1 cellular context compared by ENCODE assay signal in the genomic region with DNA sequence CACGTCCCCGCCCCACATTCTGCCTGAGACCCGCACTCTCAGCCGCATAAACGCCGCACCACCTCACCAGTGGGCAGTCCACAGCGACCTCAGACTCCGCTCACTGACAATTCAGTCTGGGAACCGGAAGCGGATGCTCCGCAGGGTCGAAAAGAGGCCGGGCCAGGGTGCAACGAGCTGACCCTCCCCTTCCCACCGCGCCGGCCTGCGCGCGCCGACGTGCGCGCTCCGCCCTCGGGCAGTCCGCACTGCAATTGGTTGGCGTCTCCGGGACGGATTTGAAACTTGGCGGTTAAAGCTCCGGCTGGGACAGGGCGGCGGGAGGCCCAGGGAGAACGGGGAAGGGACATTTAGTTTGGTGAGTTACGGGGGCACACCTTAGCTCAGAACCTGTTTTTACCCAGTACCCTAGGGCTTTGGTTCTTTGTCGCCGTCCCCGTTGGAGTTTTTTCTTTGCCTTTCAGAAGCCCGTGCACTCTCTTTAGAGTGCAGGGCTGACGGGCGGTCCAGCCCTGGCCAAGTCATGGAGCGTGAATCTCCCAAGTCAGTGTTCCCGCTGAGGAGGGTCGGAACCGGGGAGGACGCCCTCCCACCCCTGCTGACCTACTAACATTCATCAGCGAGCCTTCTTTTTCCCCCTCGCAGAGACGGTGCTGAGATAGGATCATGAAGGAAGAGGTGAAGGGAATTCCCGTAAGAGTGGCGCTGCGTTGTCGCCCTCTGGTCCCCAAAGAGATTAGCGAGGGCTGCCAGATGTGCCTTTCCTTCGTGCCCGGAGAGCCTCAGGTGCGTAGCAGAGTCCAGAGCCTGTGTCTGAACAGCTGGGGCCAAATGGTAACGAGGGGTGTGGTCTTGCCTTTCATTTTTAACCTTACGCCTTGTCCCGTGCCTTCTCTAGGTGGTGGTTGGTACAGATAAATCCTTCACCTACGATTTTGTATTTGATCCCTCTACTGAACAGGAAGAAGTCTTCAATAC.
TF ChIP-seq lines count a peak whose summit lies in the region.

A gene with protein sequence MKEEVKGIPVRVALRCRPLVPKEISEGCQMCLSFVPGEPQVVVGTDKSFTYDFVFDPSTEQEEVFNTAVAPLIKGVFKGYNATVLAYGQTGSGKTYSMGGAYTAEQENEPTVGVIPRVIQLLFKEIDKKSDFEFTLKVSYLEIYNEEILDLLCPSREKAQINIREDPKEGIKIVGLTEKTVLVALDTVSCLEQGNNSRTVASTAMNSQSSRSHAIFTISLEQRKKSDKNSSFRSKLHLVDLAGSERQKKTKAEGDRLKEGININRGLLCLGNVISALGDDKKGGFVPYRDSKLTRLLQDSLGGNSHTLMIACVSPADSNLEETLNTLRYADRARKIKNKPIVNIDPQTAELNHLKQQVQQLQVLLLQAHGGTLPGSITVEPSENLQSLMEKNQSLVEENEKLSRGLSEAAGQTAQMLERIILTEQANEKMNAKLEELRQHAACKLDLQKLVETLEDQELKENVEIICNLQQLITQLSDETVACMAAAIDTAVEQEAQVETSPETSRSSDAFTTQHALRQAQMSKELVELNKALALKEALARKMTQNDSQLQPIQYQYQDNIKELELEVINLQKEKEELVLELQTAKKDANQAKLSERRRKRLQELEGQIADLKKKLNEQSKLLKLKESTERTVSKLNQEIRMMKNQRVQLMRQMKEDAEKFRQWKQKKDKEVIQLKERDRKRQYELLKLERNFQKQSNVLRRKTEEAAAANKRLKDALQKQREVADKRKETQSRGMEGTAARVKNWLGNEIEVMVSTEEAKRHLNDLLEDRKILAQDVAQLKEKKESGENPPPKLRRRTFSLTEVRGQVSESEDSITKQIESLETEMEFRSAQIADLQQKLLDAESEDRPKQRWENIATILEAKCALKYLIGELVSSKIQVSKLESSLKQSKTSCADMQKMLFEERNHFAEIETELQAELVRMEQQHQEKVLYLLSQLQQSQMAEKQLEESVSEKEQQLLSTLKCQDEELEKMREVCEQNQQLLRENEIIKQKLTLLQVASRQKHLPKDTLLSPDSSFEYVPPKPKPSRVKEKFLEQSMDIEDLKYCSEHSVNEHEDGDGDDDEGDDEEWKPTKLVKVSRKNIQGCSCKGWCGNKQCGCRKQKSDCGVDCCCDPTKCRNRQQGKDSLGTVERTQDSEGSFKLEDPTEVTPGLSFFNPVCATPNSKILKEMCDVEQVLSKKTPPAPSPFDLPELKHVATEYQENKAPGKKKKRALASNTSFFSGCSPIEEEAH (plus strand): TSS at position 312 of the 978 bp plus-strand sequence. CDS start 355 bp downstream, at position 667.
A gene with protein sequence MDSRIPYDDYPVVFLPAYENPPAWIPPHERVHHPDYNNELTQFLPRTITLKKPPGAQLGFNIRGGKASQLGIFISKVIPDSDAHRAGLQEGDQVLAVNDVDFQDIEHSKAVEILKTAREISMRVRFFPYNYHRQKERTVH (minus strand): TSS at position 135 of the 978 bp plus-strand sequence. CDS start 586 bp downstream, outside the sequence.

TF ChIP-seq in HepG2, 621 proteins besides CTCF, POLR2A, EP300 and RAD21 (continued from another document and continues in another):
- TF ChIP-seq, protein P1, sequence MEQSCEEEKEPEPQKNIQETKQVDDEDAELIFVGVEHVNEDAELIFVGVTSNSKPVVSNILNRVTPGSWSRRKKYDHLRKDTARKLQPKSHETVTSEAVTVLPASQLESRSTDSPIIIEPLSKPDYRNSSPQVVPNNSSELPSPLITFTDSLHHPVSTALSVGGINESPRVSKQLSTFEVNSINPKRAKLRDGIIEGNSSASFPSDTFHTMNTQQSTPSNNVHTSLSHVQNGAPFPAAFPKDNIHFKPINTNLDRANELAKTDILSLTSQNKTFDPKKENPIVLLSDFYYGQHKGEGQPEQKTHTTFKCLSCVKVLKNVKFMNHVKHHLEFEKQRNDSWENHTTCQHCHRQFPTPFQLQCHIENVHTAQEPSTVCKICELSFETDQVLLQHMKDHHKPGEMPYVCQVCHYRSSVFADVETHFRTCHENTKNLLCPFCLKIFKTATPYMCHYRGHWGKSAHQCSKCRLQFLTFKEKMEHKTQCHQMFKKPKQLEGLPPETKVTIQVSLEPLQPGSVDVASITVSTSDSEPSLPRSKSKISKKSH (CRISPR knock-in tag; IDR thresholded peaks at IDR 0.05; ENCODE audit: borderline replicate concordance): no peak
- TF ChIP-seq, protein P2, sequence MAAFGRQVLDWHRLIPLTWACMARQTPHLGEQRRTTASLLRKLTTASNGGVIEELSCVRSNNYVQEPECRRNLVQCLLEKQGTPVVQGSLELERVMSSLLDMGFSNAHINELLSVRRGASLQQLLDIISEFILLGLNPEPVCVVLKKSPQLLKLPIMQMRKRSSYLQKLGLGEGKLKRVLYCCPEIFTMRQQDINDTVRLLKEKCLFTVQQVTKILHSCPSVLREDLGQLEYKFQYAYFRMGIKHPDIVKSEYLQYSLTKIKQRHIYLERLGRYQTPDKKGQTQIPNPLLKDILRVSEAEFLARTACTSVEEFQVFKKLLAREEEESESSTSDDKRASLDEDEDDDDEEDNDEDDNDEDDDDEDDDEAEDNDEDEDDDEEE (CRISPR knock-in tag; IDR thresholded peaks at IDR 0.05): no peak
- TF ChIP-seq, protein P3, sequence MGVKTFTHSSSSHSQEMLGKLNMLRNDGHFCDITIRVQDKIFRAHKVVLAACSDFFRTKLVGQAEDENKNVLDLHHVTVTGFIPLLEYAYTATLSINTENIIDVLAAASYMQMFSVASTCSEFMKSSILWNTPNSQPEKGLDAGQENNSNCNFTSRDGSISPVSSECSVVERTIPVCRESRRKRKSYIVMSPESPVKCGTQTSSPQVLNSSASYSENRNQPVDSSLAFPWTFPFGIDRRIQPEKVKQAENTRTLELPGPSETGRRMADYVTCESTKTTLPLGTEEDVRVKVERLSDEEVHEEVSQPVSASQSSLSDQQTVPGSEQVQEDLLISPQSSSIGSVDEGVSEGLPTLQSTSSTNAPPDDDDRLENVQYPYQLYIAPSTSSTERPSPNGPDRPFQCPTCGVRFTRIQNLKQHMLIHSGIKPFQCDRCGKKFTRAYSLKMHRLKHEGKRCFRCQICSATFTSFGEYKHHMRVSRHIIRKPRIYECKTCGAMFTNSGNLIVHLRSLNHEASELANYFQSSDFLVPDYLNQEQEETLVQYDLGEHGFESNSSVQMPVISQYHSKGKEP (CRISPR knock-in tag; IDR thresholded peaks at IDR 0.05): no peak
- no peak for TF ChIP-seq CAMTA2 (CRISPR knock-in tag; IDR thresholded peaks at IDR 0.05; ENCODE audit: borderline replicate concordance)
- TF ChIP-seq, protein P4, sequence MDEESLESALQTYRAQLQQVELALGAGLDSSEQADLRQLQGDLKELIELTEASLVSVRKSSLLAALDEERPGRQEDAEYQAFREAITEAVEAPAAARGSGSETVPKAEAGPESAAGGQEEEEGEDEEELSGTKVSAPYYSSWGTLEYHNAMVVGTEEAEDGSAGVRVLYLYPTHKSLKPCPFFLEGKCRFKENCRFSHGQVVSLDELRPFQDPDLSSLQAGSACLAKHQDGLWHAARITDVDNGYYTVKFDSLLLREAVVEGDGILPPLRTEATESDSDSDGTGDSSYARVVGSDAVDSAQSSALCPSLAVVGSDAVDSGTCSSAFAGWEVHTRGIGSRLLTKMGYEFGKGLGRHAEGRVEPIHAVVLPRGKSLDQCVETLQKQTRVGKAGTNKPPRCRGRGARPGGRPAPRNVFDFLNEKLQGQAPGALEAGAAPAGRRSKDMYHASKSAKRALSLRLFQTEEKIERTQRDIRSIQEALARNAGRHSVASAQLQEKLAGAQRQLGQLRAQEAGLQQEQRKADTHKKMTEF (CRISPR knock-in tag; IDR thresholded peaks at IDR 0.05): no peak
- TF ChIP-seq, protein P5, sequence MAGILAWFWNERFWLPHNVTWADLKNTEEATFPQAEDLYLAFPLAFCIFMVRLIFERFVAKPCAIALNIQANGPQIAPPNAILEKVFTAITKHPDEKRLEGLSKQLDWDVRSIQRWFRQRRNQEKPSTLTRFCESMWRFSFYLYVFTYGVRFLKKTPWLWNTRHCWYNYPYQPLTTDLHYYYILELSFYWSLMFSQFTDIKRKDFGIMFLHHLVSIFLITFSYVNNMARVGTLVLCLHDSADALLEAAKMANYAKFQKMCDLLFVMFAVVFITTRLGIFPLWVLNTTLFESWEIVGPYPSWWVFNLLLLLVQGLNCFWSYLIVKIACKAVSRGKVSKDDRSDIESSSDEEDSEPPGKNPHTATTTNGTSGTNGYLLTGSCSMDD (CRISPR knock-in tag; IDR thresholded peaks at IDR 0.05): no peak
- peak; percentile 79 for TF ChIP-seq PHF20 (CRISPR knock-in tag; IDR thresholded peaks at IDR 0.05)
- TF ChIP-seq REL (CRISPR knock-in tag; conservative IDR thresholded peaks at IDR 0.05): 0 out of 2 replicates have a peak, but pooled peaks have one; percentile 54
- TF ChIP-seq, protein P6, sequence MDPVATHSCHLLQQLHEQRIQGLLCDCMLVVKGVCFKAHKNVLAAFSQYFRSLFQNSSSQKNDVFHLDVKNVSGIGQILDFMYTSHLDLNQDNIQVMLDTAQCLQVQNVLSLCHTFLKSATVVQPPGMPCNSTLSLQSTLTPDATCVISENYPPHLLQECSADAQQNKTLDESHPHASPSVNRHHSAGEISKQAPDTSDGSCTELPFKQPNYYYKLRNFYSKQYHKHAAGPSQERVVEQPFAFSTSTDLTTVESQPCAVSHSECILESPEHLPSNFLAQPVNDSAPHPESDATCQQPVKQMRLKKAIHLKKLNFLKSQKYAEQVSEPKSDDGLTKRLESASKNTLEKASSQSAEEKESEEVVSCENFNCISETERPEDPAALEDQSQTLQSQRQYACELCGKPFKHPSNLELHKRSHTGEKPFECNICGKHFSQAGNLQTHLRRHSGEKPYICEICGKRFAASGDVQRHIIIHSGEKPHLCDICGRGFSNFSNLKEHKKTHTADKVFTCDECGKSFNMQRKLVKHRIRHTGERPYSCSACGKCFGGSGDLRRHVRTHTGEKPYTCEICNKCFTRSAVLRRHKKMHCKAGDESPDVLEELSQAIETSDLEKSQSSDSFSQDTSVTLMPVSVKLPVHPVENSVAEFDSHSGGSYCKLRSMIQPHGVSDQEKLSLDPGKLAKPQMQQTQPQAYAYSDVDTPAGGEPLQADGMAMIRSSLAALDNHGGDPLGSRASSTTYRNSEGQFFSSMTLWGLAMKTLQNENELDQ (CRISPR knock-in tag; IDR thresholded peaks at IDR 0.05; ENCODE audit: borderline replicate concordance): no peak
- TF ChIP-seq ZBTB3 (CRISPR knock-in tag; IDR thresholded peaks at IDR 0.05; ENCODE audit: borderline replicate concordance, low read depth): no peak
- no peak for TF ChIP-seq NFATC3 (CRISPR knock-in tag; IDR thresholded peaks at IDR 0.05)
- no peak for TF ChIP-seq ZNF772 (CRISPR knock-in tag; IDR thresholded peaks at IDR 0.05)
- no peak for TF ChIP-seq CHD2 (IDR thresholded peaks at IDR 0.05; ENCODE audit: low read depth, low read length)
- TF ChIP-seq SETDB1 (CRISPR knock-in tag; IDR thresholded peaks at IDR 0.05; ENCODE audit: borderline replicate concordance): no peak
- no peak for TF ChIP-seq ZNF788 (CRISPR knock-in tag; IDR thresholded peaks at IDR 0.05; ENCODE audit: borderline replicate concordance)
- TF ChIP-seq ONECUT2 (CRISPR knock-in tag; IDR thresholded peaks at IDR 0.05): no peak
- TF ChIP-seq HOXA9 (CRISPR knock-in tag; IDR thresholded peaks at IDR 0.05; ENCODE audit: borderline replicate concordance): no peak
- TF ChIP-seq, protein P7, sequence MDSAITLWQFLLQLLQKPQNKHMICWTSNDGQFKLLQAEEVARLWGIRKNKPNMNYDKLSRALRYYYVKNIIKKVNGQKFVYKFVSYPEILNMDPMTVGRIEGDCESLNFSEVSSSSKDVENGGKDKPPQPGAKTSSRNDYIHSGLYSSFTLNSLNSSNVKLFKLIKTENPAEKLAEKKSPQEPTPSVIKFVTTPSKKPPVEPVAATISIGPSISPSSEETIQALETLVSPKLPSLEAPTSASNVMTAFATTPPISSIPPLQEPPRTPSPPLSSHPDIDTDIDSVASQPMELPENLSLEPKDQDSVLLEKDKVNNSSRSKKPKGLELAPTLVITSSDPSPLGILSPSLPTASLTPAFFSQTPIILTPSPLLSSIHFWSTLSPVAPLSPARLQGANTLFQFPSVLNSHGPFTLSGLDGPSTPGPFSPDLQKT (CRISPR knock-in tag; IDR thresholded peaks at IDR 0.05; ENCODE audit: borderline replicate concordance): no peak
- no peak for TF ChIP-seq POLR2AphosphoS2 (IDR thresholded peaks at IDR 0.05; ENCODE audit: low read depth, low read length)
- no peak for TF ChIP-seq TSC22D2 (CRISPR knock-in tag; IDR thresholded peaks at IDR 0.05; ENCODE audit: borderline replicate concordance)
- no peak for TF ChIP-seq NFE2 (CRISPR knock-in tag; IDR thresholded peaks at IDR 0.05)
- no peak for TF ChIP-seq FOXK2 (IDR thresholded peaks at IDR 0.05)
- TF ChIP-seq ZNF501 (CRISPR knock-in tag; IDR thresholded peaks at IDR 0.05): 0 out of 2 replicates have a peak, but pooled peaks have one; percentile 26
- TF ChIP-seq, protein P8, sequence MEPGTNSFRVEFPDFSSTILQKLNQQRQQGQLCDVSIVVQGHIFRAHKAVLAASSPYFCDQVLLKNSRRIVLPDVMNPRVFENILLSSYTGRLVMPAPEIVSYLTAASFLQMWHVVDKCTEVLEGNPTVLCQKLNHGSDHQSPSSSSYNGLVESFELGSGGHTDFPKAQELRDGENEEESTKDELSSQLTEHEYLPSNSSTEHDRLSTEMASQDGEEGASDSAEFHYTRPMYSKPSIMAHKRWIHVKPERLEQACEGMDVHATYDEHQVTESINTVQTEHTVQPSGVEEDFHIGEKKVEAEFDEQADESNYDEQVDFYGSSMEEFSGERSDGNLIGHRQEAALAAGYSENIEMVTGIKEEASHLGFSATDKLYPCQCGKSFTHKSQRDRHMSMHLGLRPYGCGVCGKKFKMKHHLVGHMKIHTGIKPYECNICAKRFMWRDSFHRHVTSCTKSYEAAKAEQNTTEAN (CRISPR knock-in tag; conservative IDR thresholded peaks at IDR 0.05): no peak
- no peak for TF ChIP-seq CBX1 (IDR thresholded peaks at IDR 0.05; ENCODE audit: low read depth)
- no peak for TF ChIP-seq ZNF724P (CRISPR knock-in tag; IDR thresholded peaks at IDR 0.05; ENCODE audit: borderline replicate concordance)
- TF ChIP-seq ZNF160 (CRISPR knock-in tag; IDR thresholded peaks at IDR 0.05): no peak
- TF ChIP-seq, protein P9, sequence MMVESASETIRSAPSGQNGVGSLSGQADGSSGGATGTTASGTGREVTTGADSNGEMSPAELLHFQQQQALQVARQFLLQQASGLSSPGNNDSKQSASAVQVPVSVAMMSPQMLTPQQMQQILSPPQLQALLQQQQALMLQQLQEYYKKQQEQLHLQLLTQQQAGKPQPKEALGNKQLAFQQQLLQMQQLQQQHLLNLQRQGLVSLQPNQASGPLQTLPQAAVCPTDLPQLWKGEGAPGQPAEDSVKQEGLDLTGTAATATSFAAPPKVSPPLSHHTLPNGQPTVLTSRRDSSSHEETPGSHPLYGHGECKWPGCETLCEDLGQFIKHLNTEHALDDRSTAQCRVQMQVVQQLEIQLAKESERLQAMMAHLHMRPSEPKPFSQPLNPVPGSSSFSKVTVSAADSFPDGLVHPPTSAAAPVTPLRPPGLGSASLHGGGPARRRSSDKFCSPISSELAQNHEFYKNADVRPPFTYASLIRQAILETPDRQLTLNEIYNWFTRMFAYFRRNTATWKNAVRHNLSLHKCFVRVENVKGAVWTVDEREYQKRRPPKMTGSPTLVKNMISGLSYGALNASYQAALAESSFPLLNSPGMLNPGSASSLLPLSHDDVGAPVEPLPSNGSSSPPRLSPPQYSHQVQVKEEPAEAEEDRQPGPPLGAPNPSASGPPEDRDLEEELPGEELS (CRISPR knock-in tag; IDR thresholded peaks at IDR 0.05): no peak
- TF ChIP-seq KMT2B (CRISPR knock-in tag; IDR thresholded peaks at IDR 0.05): 0 out of 2 replicates have a peak, but pooled peaks have one; percentile 60
- no peak for TF ChIP-seq GZF1 (CRISPR knock-in tag; IDR thresholded peaks at IDR 0.05)
- TF ChIP-seq MATR3 (CRISPR knock-in tag; IDR thresholded peaks at IDR 0.05): no peak
- TF ChIP-seq HMG20A (CRISPR knock-in tag; IDR thresholded peaks at IDR 0.05; ENCODE audit: borderline replicate concordance): no peak
- TF ChIP-seq ZNF589 (CRISPR knock-in tag; conservative IDR thresholded peaks at IDR 0.05): no peak
- TF ChIP-seq ZNF235 (CRISPR knock-in tag; IDR thresholded peaks at IDR 0.05; ENCODE audit: borderline replicate concordance): no peak
- no peak for TF ChIP-seq ZNF780A (CRISPR knock-in tag; IDR thresholded peaks at IDR 0.05)
